ENCODE assay signal across 8 cellular contexts in the genomic region with DNA sequence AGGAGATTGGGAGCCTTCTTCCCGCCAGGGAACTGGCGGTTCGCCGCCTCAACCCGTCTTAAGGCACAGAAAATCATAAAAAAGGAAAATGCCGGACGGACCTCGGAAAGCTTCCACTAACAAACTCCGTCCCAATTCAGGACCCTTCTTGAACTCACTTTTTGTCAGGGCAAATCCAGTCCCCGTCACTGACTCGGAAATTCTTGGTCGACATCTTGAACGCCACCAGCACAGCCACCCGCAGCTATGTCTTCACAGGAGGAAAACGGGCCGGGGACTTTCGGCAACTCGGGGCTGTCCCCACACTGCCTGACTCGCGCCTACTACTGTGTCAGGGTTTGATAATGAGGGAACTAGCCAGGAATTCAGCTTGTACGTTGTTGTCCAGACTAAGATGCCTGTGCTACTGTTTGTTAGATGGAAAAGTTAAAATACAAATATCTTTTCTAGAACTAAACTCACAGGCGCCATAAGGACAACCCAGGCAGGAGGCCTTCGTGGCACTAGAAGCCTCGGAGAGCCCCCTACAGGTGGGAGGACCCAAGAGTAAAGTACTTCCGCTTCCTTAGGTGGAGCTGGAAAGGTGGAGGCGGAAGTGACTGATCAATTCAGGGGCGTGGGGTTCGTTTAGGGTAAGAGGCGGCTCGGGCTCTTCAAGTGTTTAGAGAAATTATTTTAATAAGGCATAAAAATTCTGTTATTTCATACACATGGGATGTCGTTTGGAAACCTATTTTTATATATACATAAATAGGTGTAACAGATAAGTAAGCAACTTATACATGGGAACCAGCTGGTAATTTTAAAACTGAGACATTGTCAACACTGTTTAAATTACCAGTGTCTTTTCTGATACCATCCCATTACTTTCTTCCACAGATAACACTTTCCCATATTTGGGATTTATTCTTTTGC. TPM values are rescaled to one million over a fixed set of nuclear protein-coding genes. Genes with fewer than 3 reads are reported as not detected.
A peak's percentile ranks its signal among the peaks of the same experiment; 100 is the strongest.
DNase-seq lines count a peak whose midpoint lies in the region; TF ChIP-seq lines count a peak whose summit lies in the region.

TSS of gene ZRANB2 (minus strand) at position 254 of the 915 bp plus-strand sequence. CDS start at position 214, 40 bp downstream.

- H4K5ac ChIP-seq in mesendoderm (ENCODE audit: low read length): peak within 1 kb of the TSS; percentile 10

- H4K8ac ChIP-seq in mesendoderm (ENCODE audit: low read depth, low read length): peak within 1 kb of the TSS; percentile 98

- H3K9me3 ChIP-seq in endocrine pancreas (ENCODE audit: control insufficient read depth, low read length): no peaks in the 10 kb centered on the region

- H2BK5ac ChIP-seq in mesendoderm (ENCODE audit: low read length): peak within 1 kb of the TSS; percentile 56

- peak; percentile 30 for TF ChIP-seq CTCF in GM20000 (IDR thresholded peaks at IDR 0.05; ENCODE audit: extremely low read depth, missing control alignments)

- H3K27me3 ChIP-seq in endocrine pancreas (ENCODE audit: control insufficient read depth, insufficient read depth, low read length) (no peaks in the 10 kb centered on the region), mesendoderm (ENCODE audit: insufficient read depth, low read length, poor library complexity) (no peaks in the 10 kb centered on the region)

- H2BK120ac ChIP-seq in mesendoderm (ENCODE audit: low read depth, low read length): peak within 1 kb of the TSS; percentile 51

- H3K4ac ChIP-seq in mesendoderm (ENCODE audit: low read depth, low read length): peak within 1 kb of the TSS; percentile 81

- H3K4me1 ChIP-seq in endocrine pancreas (ENCODE audit: control insufficient read depth, insufficient read depth, low read length) (peaks cover 18% of the 10 kb centered on the region), mesendoderm (ENCODE audit: control insufficient read depth, low read depth, low read length) (no peaks in the 10 kb centered on the region)

- H3K27ac ChIP-seq in mesendoderm (ENCODE audit: low read depth, low read length): peak within 1 kb of the TSS; percentile 55

- no peak within 1 kb of the TSS for H2AK5ac ChIP-seq in mesendoderm (ENCODE audit: low read length)

- H2BK15ac ChIP-seq in mesendoderm (replicated peaks; ENCODE audit: low read depth): no peak within 1 kb of the TSS

- H3K18ac ChIP-seq in mesendoderm (ENCODE audit: low read length): peak within 1 kb of the TSS; percentile 99

- no peaks in the 10 kb centered on the region for H3K36me3 ChIP-seq in endocrine pancreas (ENCODE audit: control insufficient read depth, insufficient read depth, low read length)
- H3K36me3 ChIP-seq in mesendoderm (ENCODE audit: control insufficient read depth, insufficient read depth, low read length): no peaks in the 10 kb centered on the region

- H3K56ac ChIP-seq in mesendoderm (ENCODE audit: low read length): peak within 1 kb of the TSS; percentile 96

- H3K23ac ChIP-seq in mesendoderm (ENCODE audit: low read length): no peak within 1 kb of the TSS

- DNase-seq in COLO829 (ENCODE audit: low spot score) (peak; percentile 85), GM20000 (ENCODE audit: low spot score) (peak; percentile 88), HT1080 (ENCODE audit: low read depth) (peak; percentile 92), NOMO-1 treated with DMSO at 0.1 percent for 48 hours (lab: John Stamatoyannopoulos, UW; ENCODE audit: unreplicated experiment) (peak; percentile 95), mesendoderm (peak; percentile 98)
- DNase-seq in activated CD8-positive, alpha-beta memory T cell treated with anti-CD3 and anti-CD28 coated beads for 48 hours (ENCODE audit: low read depth in 2 of 3, low spot score in 2 of 3): peak; percentile 61 to 82 (median 64)
- peak; percentile 66 for DNase-seq in stimulated activated CD8-positive, alpha-beta memory T cell treated with anti-CD3 and anti-CD28 coated beads, Interleukin-15, amount 100 ng/mL, for 24 hours (ENCODE audit: low read depth)

- H3K4me2 ChIP-seq in mesendoderm (ENCODE audit: low read length): peak within 1 kb of the TSS; percentile 46

- H3K9ac ChIP-seq in endocrine pancreas (ENCODE audit: control insufficient read depth, insufficient read depth, low read length): peak within 1 kb of the TSS; percentile 92
- peak within 1 kb of the TSS; percentile 94 for H3K9ac ChIP-seq in mesendoderm (ENCODE audit: low read length)

- WGBS in mesendoderm (ENCODE audit: extremely low coverage, insufficient coverage, low lambda C conversion rate): no CpG with 5 or more reads among the region's 31 CpGs

- peaks cover 21% of the 10 kb centered on the region for H3K79me2 ChIP-seq in mesendoderm (ENCODE audit: control insufficient read depth, insufficient read depth, low read length)

- no peaks in the 10 kb centered on the region for H3K79me1 ChIP-seq in mesendoderm (ENCODE audit: low read length)

- H3K4me3 ChIP-seq in endocrine pancreas (ENCODE audit: control insufficient read depth, insufficient read depth, low read length): peak within 1 kb of the TSS; percentile 98
- H3K4me3 ChIP-seq in mesendoderm (ENCODE audit: low read length): peak within 1 kb of the TSS; percentile 96

RNA-seq across cellular contexts. Expression of gene ZRANB2, which starts in this region (rescaled TPM):
- 27.9 and 34.2 TPM in 2 replicates for total RNA-seq in HT1080 (2014; rRNA removed; shearing (Covaris generic))
- polyA plus RNA-seq in HT1080 (2015; cell fraction: cytosol; rRNA removed): 69.7 and 78.0 TPM in 2 replicates
- polyA plus RNA-seq in HT1080 (2015; cell fraction: nucleus; rRNA removed): 482 and 488 TPM in 2 replicates
- polyA plus RNA-seq in mesendoderm (2013, experiment 1 of 2): 111 TPM
- polyA plus RNA-seq in mesendoderm (2013, experiment 2 of 2): 114 TPM

Comparison
In these comparisons a context has a peak if more than half of its experiments do, and no peak if none do; other contexts are left out.
1. Peak in every context shown above with its lines: DNase-seq, H3K4me3 ChIP-seq and H3K27ac ChIP-seq.